In the genomic region with DNA sequence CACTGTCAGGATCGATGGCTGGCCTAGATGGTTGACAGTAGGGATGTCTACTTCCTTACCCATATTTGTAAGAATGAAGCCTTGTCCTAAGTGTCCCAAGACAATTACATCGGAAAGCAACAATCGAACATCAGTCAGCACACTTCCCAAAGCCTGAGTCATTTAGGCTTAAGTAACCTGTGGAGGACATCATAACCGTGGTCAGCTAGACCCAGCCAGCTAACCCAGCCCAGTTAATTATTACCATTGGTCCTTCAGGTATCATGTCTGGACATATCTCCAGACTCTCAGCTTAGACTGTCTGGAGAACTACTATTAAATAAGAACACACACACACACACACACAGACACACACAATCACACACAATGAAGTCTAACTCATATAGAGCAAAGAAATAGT, we compare ENCODE assay signal across 20 cellular contexts.
DNase-seq lines count a peak whose midpoint lies in the region; ATAC-seq and TF ChIP-seq lines count a peak whose summit lies in the region.
"Had no signal": no experiment of that assay in that cellular context is flagged by ENCODE, and none has a peak within 500 bp of the region (broad histone marks: within the 10 kb centered on the region; RNA-seq: fewer than 3 reads in every experiment).

No MANE protein-coding gene starts in this region.

- H3K9me3 Mint-ChIP-seq in WTC11 = no peaks in the 10 kb centered on the region
- H3K9me3 Mint-ChIP-seq: CD14-positive monocyte, GM23338, T-cell had no signal

- no peak overlapping the region for H3K27ac ChIP-seq in RWPE2 (ENCODE audit: poor library complexity, severe bottlenecking)

- CTCF ChIA-PET in WTC11 (lab: Charles Lee) = no interaction called here

- H3K27ac Mint-ChIP-seq in WTC11 = no peak overlapping the region
- H3K27ac Mint-ChIP-seq: CD14-positive monocyte, GM23338, T-cell had no signal

- peak; percentile 89 for DNase-seq in DMS53 (lab: John Stamatoyannopoulos, UW)
- no peak for DNase-seq in RWPE2 (ENCODE audit: low spot score)
- DNase-seq in glomerular visceral epithelial cell (ENCODE audit: extremely low spot score) = peak; percentile 69
- DNase-seq in renal cortical epithelial cell (ENCODE audit: low read depth) = peak; percentile 96
- DNase-seq in WTC11 (ENCODE audit: low spot score) = no peak
- DNase-seq: GF-D8, HCEC 1CT, KG1, NCI-H1436, NCI-H2029 treated with DMSO at 0.1 percent for 48 hours, NCI-H510A treated with DMSO at 0.1 percent for 48 hours, NCI-H82, OCI-M1, SHP77 treated with DMSO at 0.1 percent for 48 hours, T-cell had no signal

- no peaks in the 10 kb centered on the region for H3K36me3 Mint-ChIP-seq in WTC11
- H3K36me3 Mint-ChIP-seq: CD14-positive monocyte, T-cell had no signal

- TF ChIP-seq CTCF in RWPE2 (IDR thresholded peaks at IDR 0.05; ENCODE audit: poor library complexity, severe bottlenecking) (no peak), WTC11 (IDR thresholded peaks at IDR 0.05) (no peak)

- H3K27me3 Mint-ChIP-seq in WTC11 (ENCODE audit: low read depth) = peaks cover 40% of the 10 kb centered on the region

- no peaks in the 10 kb centered on the region for H3K4me1 Mint-ChIP-seq in WTC11
- H3K4me1 Mint-ChIP-seq: CD14-positive monocyte, GM23338, T-cell had no signal

- no peaks in the 10 kb centered on the region for H3K9me3 ChIP-seq in RWPE2 (ENCODE audit: severe bottlenecking)

- no peak overlapping the region for H3K4me3 ChIP-seq in RWPE2 (ENCODE audit: severe bottlenecking)
- H3K4me3 ChIP-seq: GM23338 had no signal

- POLR2A ChIA-PET in WTC11 (lab: Charles Lee) = no interaction called here

- no peak overlapping the region for H3K4me3 Mint-ChIP-seq in WTC11
- H3K4me3 Mint-ChIP-seq: CD14-positive monocyte, GM23338, T-cell had no signal

- H3K27me3 ChIP-seq in RWPE2 (ENCODE audit: insufficient read depth, poor library complexity, severe bottlenecking) = peaks cover 14% of the 10 kb centered on the region

- ATAC-seq in RWPE2 (ENCODE audit: low read depth) (0 out of 3 replicates have a peak, but pooled peaks have one; percentile 29), GM19328 (IDR thresholded peaks at IDR 0.05; ENCODE audit: unreplicated experiment) (no peak), GM21423 (IDR thresholded peaks at IDR 0.05; ENCODE audit: unreplicated experiment) (no peak), WTC11 (no peak)
- ATAC-seq: GM23338, SK-N-SH treated with all-trans-retinoic acid at 6 μM for 48 hours, T-cell had no signal

- no peaks in the 10 kb centered on the region for H3K36me3 ChIP-seq in RWPE2 (ENCODE audit: low read depth)

- H3K4me1 ChIP-seq in RWPE2 (ENCODE audit: insufficient read depth, poor library complexity, severe bottlenecking) = no peaks in the 10 kb centered on the region

TF ChIP-seq in WTC11, 78 proteins besides CTCF, POLR2A, EP300 and RAD21:
- no peak for TF ChIP-seq ZNF416 (CRISPR knock-in tag; IDR thresholded peaks at IDR 0.05)
- TF ChIP-seq, protein P1, sequence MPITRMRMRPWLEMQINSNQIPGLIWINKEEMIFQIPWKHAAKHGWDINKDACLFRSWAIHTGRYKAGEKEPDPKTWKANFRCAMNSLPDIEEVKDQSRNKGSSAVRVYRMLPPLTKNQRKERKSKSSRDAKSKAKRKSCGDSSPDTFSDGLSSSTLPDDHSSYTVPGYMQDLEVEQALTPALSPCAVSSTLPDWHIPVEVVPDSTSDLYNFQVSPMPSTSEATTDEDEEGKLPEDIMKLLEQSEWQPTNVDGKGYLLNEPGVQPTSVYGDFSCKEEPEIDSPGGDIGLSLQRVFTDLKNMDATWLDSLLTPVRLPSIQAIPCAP (CRISPR knock-in tag; IDR thresholded peaks at IDR 0.05) = no peak
- no peak for TF ChIP-seq JAZF1 (CRISPR knock-in tag; IDR thresholded peaks at IDR 0.05)
- no peak for TF ChIP-seq ETV6 (CRISPR knock-in tag; IDR thresholded peaks at IDR 0.05)
- TF ChIP-seq, protein P2, sequence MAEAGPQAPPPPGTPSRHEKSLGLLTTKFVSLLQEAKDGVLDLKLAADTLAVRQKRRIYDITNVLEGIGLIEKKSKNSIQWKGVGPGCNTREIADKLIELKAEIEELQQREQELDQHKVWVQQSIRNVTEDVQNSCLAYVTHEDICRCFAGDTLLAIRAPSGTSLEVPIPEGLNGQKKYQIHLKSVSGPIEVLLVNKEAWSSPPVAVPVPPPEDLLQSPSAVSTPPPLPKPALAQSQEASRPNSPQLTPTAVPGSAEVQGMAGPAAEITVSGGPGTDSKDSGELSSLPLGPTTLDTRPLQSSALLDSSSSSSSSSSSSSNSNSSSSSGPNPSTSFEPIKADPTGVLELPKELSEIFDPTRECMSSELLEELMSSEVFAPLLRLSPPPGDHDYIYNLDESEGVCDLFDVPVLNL (CRISPR knock-in tag; IDR thresholded peaks at IDR 0.05; ENCODE audit: borderline replicate concordance, low read depth) = no peak
- TF ChIP-seq, protein P3, sequence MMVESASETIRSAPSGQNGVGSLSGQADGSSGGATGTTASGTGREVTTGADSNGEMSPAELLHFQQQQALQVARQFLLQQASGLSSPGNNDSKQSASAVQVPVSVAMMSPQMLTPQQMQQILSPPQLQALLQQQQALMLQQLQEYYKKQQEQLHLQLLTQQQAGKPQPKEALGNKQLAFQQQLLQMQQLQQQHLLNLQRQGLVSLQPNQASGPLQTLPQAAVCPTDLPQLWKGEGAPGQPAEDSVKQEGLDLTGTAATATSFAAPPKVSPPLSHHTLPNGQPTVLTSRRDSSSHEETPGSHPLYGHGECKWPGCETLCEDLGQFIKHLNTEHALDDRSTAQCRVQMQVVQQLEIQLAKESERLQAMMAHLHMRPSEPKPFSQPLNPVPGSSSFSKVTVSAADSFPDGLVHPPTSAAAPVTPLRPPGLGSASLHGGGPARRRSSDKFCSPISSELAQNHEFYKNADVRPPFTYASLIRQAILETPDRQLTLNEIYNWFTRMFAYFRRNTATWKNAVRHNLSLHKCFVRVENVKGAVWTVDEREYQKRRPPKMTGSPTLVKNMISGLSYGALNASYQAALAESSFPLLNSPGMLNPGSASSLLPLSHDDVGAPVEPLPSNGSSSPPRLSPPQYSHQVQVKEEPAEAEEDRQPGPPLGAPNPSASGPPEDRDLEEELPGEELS (CRISPR knock-in tag; IDR thresholded peaks at IDR 0.05) = no peak
- TF ChIP-seq, protein P4, sequence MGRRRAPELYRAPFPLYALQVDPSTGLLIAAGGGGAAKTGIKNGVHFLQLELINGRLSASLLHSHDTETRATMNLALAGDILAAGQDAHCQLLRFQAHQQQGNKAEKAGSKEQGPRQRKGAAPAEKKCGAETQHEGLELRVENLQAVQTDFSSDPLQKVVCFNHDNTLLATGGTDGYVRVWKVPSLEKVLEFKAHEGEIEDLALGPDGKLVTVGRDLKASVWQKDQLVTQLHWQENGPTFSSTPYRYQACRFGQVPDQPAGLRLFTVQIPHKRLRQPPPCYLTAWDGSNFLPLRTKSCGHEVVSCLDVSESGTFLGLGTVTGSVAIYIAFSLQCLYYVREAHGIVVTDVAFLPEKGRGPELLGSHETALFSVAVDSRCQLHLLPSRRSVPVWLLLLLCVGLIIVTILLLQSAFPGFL (CRISPR knock-in tag; IDR thresholded peaks at IDR 0.05; ENCODE audit: borderline replicate concordance) = no peak
- no peak for TF ChIP-seq TEAD4 (CRISPR knock-in tag; IDR thresholded peaks at IDR 0.05)
- no peak for TF ChIP-seq RELA (CRISPR knock-in tag; IDR thresholded peaks at IDR 0.05; ENCODE audit: borderline replicate concordance)
- no peak for TF ChIP-seq CREM (CRISPR knock-in tag; IDR thresholded peaks at IDR 0.05)
- TF ChIP-seq, protein P5, sequence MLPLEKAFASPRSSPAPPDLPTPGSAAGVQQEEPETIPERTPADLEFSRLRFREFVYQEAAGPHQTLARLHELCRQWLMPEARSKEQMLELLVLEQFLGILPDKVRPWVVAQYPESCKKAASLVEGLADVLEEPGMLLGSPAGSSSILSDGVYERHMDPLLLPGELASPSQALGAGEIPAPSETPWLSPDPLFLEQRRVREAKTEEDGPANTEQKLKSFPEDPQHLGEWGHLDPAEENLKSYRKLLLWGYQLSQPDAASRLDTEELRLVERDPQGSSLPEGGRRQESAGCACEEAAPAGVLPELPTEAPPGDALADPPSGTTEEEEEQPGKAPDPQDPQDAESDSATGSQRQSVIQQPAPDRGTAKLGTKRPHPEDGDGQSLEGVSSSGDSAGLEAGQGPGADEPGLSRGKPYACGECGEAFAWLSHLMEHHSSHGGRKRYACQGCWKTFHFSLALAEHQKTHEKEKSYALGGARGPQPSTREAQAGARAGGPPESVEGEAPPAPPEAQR (CRISPR knock-in tag; IDR thresholded peaks at IDR 0.05) = no peak
- TF ChIP-seq SMAD3 (CRISPR knock-in tag; IDR thresholded peaks at IDR 0.05; ENCODE audit: borderline replicate concordance) = no peak
- TF ChIP-seq EMX1 (CRISPR knock-in tag; IDR thresholded peaks at IDR 0.05) = no peak
- TF ChIP-seq IRF2 (CRISPR knock-in tag; IDR thresholded peaks at IDR 0.05; ENCODE audit: borderline replicate concordance, low read depth) = no peak
- no peak for TF ChIP-seq ZNF671 (CRISPR knock-in tag; IDR thresholded peaks at IDR 0.05)
- no peak for TF ChIP-seq FOXJ3 (CRISPR knock-in tag; IDR thresholded peaks at IDR 0.05; ENCODE audit: borderline replicate concordance)
- TF ChIP-seq JUN (CRISPR knock-in tag; IDR thresholded peaks at IDR 0.05) = no peak
- TF ChIP-seq GTF2I (CRISPR knock-in tag; conservative IDR thresholded peaks at IDR 0.05) = no peak
- no peak for TF ChIP-seq ZNF121 (CRISPR knock-in tag; IDR thresholded peaks at IDR 0.05)

Comparison
In these comparisons a context has a peak if more than half of its experiments do, and no peak if none do; other contexts are left out.
1. DNase-seq: peak in DMS53 (single experiment), glomerular visceral epithelial cell (single experiment) and renal cortical epithelial cell (single experiment); none in RWPE2 (single experiment) and WTC11 (single experiment).